ENCODE assay signal across 1 cellular context in the genomic region with DNA sequence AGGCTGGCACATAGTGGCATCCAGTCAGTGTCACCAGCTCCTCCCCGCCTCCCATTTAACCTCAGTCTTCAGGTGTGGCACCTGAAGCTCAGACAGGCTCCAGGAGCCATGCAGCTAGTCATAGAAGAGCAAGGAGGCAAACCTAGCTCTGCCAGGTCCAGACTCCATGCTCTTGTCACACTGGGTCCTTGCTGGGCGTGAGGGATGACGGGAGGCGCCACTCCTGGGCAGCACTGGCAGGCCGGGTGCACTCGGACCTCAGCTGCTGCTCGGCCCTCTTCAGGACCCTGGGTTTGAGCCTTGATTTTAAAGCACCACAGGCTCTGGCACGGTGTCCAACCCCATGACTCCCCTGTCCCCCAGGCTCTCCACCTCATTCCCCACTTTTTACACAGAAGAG.
TF ChIP-seq lines count a peak whose summit lies in the region.

No MANE protein-coding gene starts in this region.

TF ChIP-seq in H1, 55 proteins besides CTCF, POLR2A, EP300 and RAD21:
- TF ChIP-seq MAFK (IDR thresholded peaks at IDR 0.05; ENCODE audit: low read depth, low read length) (no peak), CHD7 (IDR thresholded peaks at IDR 0.05; ENCODE audit: insufficient replicate concordance, low read length) (no peak), CTBP2 (IDR thresholded peaks at IDR 0.05; ENCODE audit: borderline replicate concordance, insufficient read depth, insufficient read length, low read length) (no peak), BCL11A (IDR thresholded peaks at IDR 0.05; ENCODE audit: low read depth in 2 of 2, low read length in 2 of 2) (no peak), PHF8 (conservative IDR thresholded peaks at IDR 0.05; ENCODE audit: low read depth, low read length) (no peak), BACH1 (IDR thresholded peaks at IDR 0.05; ENCODE audit: low read length) (no peak), CREB1 (IDR thresholded peaks at IDR 0.05) (no peak), CHD1 (IDR thresholded peaks at IDR 0.05; ENCODE audit: low read depth, low read length) (no peak), HDAC2 (IDR thresholded peaks at IDR 0.05; ENCODE audit: borderline replicate concordance in 1 of 2, low read depth in 2 of 2, low read length in 2 of 2) (no peak), TAF1 (IDR thresholded peaks at IDR 0.05; ENCODE audit: low read depth, low read length) (no peak), TBP (IDR thresholded peaks at IDR 0.05; ENCODE audit: low read depth, low read length) (no peak), NANOG (IDR thresholded peaks at IDR 0.05; ENCODE audit: insufficient read depth, low read depth, low read length, poor library complexity, severe bottlenecking) (no peak), JUN (IDR thresholded peaks at IDR 0.05; ENCODE audit: low read depth, low read length) (no peak), KDM4A (IDR thresholded peaks at IDR 0.05; ENCODE audit: low read depth, low read length, severe bottlenecking) (no peak), BRCA1 (IDR thresholded peaks at IDR 0.05; ENCODE audit: low read depth, low read length) (no peak)
